ENCODE assay signal across 8 cellular contexts in genomic region chr16:84616515-84616914, GRCh38. TPM values are rescaled to one million over a fixed set of nuclear protein-coding genes. Genes with fewer than 3 reads are reported as not detected.
DNase-seq lines count a peak whose midpoint lies in the region; ATAC-seq, FAIRE-seq and TF ChIP-seq lines count a peak whose summit lies in the region.

No MANE protein-coding gene starts in this region.

- peaks cover 44% of the 10 kb centered on the region for H3K36me3 Mint-ChIP-seq in CD4-positive, alpha-beta T cell (ENCODE audit: low read depth)

- peak overlapping the region; percentile 82 for H3K27ac Mint-ChIP-seq in CD4-positive, alpha-beta T cell

- peaks cover 60% of the 10 kb centered on the region for H3K79me2 ChIP-seq in GM12878 (ENCODE audit: control insufficient read depth, insufficient read depth, low read length)

- H3K27ac ChIP-seq in CD4-positive, alpha-beta T cell (ENCODE audit: low read depth, low read length) = peak overlapping the region; percentile 57
- H3K27ac ChIP-seq in GM12878 (ENCODE audit: control insufficient read depth, insufficient read depth) (peak overlapping the region; percentile 78), mesodermal cell (ENCODE audit: low read depth, low read length, severe bottlenecking) (no peak overlapping the region)

- H3K9ac ChIP-seq in GM12878 (ENCODE audit: control insufficient read depth, insufficient read depth, low read length) = peak overlapping the region; percentile 84

- no peak overlapping the region for H2AFZ ChIP-seq in GM12878 (ENCODE audit: control insufficient read depth, low read depth, low read length)

- no peak for FAIRE-seq in GM12878 (lab: Jason Lieb, UNC)
- no peak for FAIRE-seq in H54 (lab: Jason Lieb, UNC)

- peaks cover 9% of the 10 kb centered on the region for H4K20me1 ChIP-seq in GM12878 (ENCODE audit: control insufficient read depth, insufficient read depth)

- in situ Hi-C loops in GM12878 (cut with MboI) = loop anchor here (25.0 kb wide), 1 partner anchor 946 kb away; no protein-coding TSS in a partner anchor

- no peak for TF ChIP-seq EP300 in GM12878 (IDR thresholded peaks at IDR 0.05; ENCODE audit: borderline replicate concordance in 1 of 2, control insufficient read depth in 1 of 2, low read depth in 2 of 2, low read length in 2 of 2)

- RAD21 ChIA-PET in GM12878 (lab: Charles Lee; ENCODE audit: unreplicated experiment) = interaction anchor here (1.0 to 11.3 kb wide), 8 partner anchors 14 to 110 kb away, joined by 3 to 224 read pairs (median 6); no protein-coding TSS in a partner anchor

- no peaks in the 10 kb centered on the region for H3K27me3 Mint-ChIP-seq in CD4-positive, alpha-beta T cell

- H3K27me3 ChIP-seq in CD4-positive, alpha-beta T cell (ENCODE audit: control insufficient read depth, insufficient read depth, low read length) = no peaks in the 10 kb centered on the region
- H3K27me3 ChIP-seq in GM12878 (replicated peaks in 1 of 2; ENCODE audit: control insufficient read depth in 2 of 2, insufficient read depth in 2 of 2, low read length in 1 of 2) = no peaks in the 10 kb centered on the region

- peak overlapping the region; percentile 89 for H3K4me3 Mint-ChIP-seq in CD4-positive, alpha-beta T cell

- no peak for TF ChIP-seq RAD21 in GM12878 (IDR thresholded peaks at IDR 0.05; ENCODE audit: insufficient read depth, low read depth, low read length)

- intact Hi-C loops in CD4-positive, alpha-beta T cell (cut with DNase I, micrococcal nuclease) = loop anchor here (1.0 to 5.0 kb wide), 3 partner anchors 8 to 34 kb away; no protein-coding TSS in a partner anchor
- intact Hi-C loops in GM12878 (cut with micrococcal nuclease; ENCODE audit: unreplicated experiment) = loop anchor here (2.0 kb wide), 1 partner anchor 102 kb away; no protein-coding TSS in a partner anchor

- H3K4me2 ChIP-seq in GM12878 (ENCODE audit: control insufficient read depth, insufficient read depth) = peak overlapping the region; percentile 92

- POLR2A ChIA-PET in CD4-positive, alpha-beta T cell (lab: Charles Lee) = interaction anchor here (0.6 to 6.0 kb wide), 14 partner anchors 8 to 113 kb away, joined by 3 to 135 read pairs (median 4); no protein-coding TSS in a partner anchor
- POLR2A ChIA-PET in GM12878 (lab: Charles Lee) = interaction anchor here (1.0 to 10.6 kb wide), 7 partner anchors 16 to 113 kb away, joined by 4 to 214 read pairs (median 5); no protein-coding TSS in a partner anchor

- CTCF ChIA-PET in CD4-positive, alpha-beta T cell (lab: Charles Lee) = interaction anchor here (1.4 to 2.0 kb wide), 3 partner anchors 14 to 106 kb away, joined by 5 to 8 read pairs (median 5); no protein-coding TSS in a partner anchor
- CTCF ChIA-PET in GM12878 (lab: Yijun Ruan, JAX) = interaction anchor here (0.9 to 2.7 kb wide), 11 partner anchors 8 to 110 kb away, joined by 3 to 17 read pairs (median 7); no protein-coding TSS in a partner anchor

- H3K4me1 Mint-ChIP-seq in CD4-positive, alpha-beta T cell (ENCODE audit: low read depth) = peaks cover 51% of the 10 kb centered on the region

- H3K9me3 Mint-ChIP-seq in CD4-positive, alpha-beta T cell = no peaks in the 10 kb centered on the region

- TF ChIP-seq CTCF in CD4-positive, alpha-beta T cell (IDR thresholded peaks at IDR 0.05) = no peak
- no peak for TF ChIP-seq CTCF in GM12878 (IDR thresholded peaks at IDR 0.05 in 2 of 3, conservative IDR thresholded peaks at IDR 0.05 in 1 of 3; ENCODE audit: control insufficient read depth in 2 of 3, extremely low read depth in 1 of 3, insufficient read depth in 1 of 3, low read depth in 3 of 3, low read length in 3 of 3)

- no TSS peak for BruUV-seq in GM12878 (replicated peaks; lab: Mats Ljungman, UMichigan)

- H3K36me3 ChIP-seq in GM12878 (ENCODE audit: control insufficient read depth in 2 of 2, insufficient read depth in 2 of 2, low read length in 1 of 2) (peaks cover 12 to 19% of the 10 kb centered on the region in 2 experiments), mesodermal cell (ENCODE audit: control insufficient read depth, insufficient read depth, low read length) (peaks cover 42% of the 10 kb centered on the region)

- no peaks in the 10 kb centered on the region for H3K9me3 ChIP-seq in CD4-positive, alpha-beta T cell (ENCODE audit: control insufficient read depth, low read length)
- H3K9me3 ChIP-seq in GM12878 (replicated peaks; ENCODE audit: control insufficient read depth, insufficient read depth, low read length) (no peaks in the 10 kb centered on the region; the same call in 2 of the 3 replicates), mesodermal cell (ENCODE audit: control insufficient read depth, low read length) (no peaks in the 10 kb centered on the region)

- peak overlapping the region; percentile 70 for H3K4me3 ChIP-seq in Jurkat, Clone E6-1 (ENCODE audit: low read length)
- H3K4me3 ChIP-seq in GM12878 (peak overlapping the region; percentile 99), mesodermal cell (ENCODE audit: extremely low read depth, insufficient read depth, low read length, poor library complexity, severe bottlenecking) (peak overlapping the region; percentile 81)

- WGBS in GM12878 (ENCODE audit: insufficient coverage, insufficient replicate concordance, low lambda C conversion rate, missing lambda C conversion rate) = 2% methylated on average over 13 of the region's 13 CpGs
- 19 to 30% methylated on average over 9 to 13 of the region's 13 CpGs for WGBS in mesodermal cell (ENCODE audit: insufficient coverage in 2 of 2), 2 experiments

- ATAC-seq in CD4-positive, alpha-beta T cell (ENCODE audit: poor library complexity) = peak; percentile 26
- peak; percentile 35 for ATAC-seq in GM12878
- ATAC-seq in HG02884 (IDR thresholded peaks at IDR 0.05; ENCODE audit: unreplicated experiment) = no peak
- no peak for ATAC-seq in GM18520 (IDR thresholded peaks at IDR 0.05; ENCODE audit: unreplicated experiment)

- DNase-seq in CD4-positive, alpha-beta T cell = no peak
- DNase-seq in Jurkat, Clone E6-1 (ENCODE audit: low read depth, low spot score) = peak; percentile 48
- DNase-seq in GM12878 (ENCODE audit: low read depth, low spot score) (no peak), COR-L47 (lab: John Stamatoyannopoulos, UW) (no peak), H54 (ENCODE audit: insufficient read length, low spot score) (no peak)

- H3K4me1 ChIP-seq in GM12878 (ENCODE audit: control insufficient read depth, insufficient read depth, low read length) = peaks cover 40% of the 10 kb centered on the region
- H3K4me1 ChIP-seq in mesodermal cell (ENCODE audit: control insufficient read depth, insufficient read depth, low read length, poor library complexity, severe bottlenecking) = peaks cover 34% of the 10 kb centered on the region

- SMC1A ChIA-PET in GM12878 (lab: Charles Lee; ENCODE audit: uncharacterized antibody, unreplicated experiment) = interaction anchor here (0.8 to 14.0 kb wide), 11 partner anchors 14 to 111 kb away, joined by 3 to 229 read pairs (median 4); no protein-coding TSS in a partner anchor

- TF ChIP-seq POLR2A in GM12878 (IDR thresholded peaks at IDR 0.05; ENCODE audit: low read depth, low read length) (no peak), H54 (IDR thresholded peaks at IDR 0.05; ENCODE audit: low read depth, low read length) (no peak)

RNA-seq across cellular contexts. Expression of gene COTL1, which starts 1.4 kb away (rescaled TPM):
- total RNA-seq in CD4-positive, alpha-beta T cell = 100 to 1,000 TPM; 179 to 181 TPM
- polyA plus RNA-seq in Jurkat, Clone E6-1 (2012; ENCODE audit: insufficient read depth, insufficient read length) = 349 TPM
- 94.3 and 106 TPM in 2 replicates for total RNA-seq in GM12878 (2013; cell fraction: nucleolus; rRNA removed)
- 417 and 464 TPM in 2 replicates for total RNA-seq in GM12878 (2014; rRNA removed)
- 241 and 279 TPM in 2 replicates for total RNA-seq in GM12878 (2014; rRNA removed; fragmentation: Illumina TruSeq; extraction: Trizol)
- 675 and 688 TPM in 2 replicates for total RNA-seq in GM12878 (2021)
- polyA plus RNA-seq in GM12878 (2011; ENCODE audit: low read depth) = 255 TPM
- 136 and 205 TPM in 2 replicates for polyA plus RNA-seq in GM12878 (2011; rRNA removed)
- 261 and 288 TPM in 2 replicates for polyA plus RNA-seq in GM12878 (2011; cell fraction: cytosol; rRNA removed)
- polyA plus RNA-seq in GM12878 (2011; cell fraction: nucleus; rRNA removed) = 174 and 206 TPM in 2 replicates
- 331 and 436 TPM in 2 replicates for polyA plus RNA-seq in GM12878 (2012)
- 257 and 493 TPM in 2 replicates for polyA plus RNA-seq in GM12878 (2014; fragmentation: Illumina TruSeq; extraction: Trizol)
- 100 to 1,000 TPM; 140 to 235 TPM for polyA plus RNA-seq in GM12878 (2014; fragmentation: Nextera tagmentation; extraction: Ambion mirVana)
- 382 and 423 TPM in 2 replicates for polyA plus RNA-seq in GM12878 (2014; rRNA removed)
- polyA plus RNA-seq in GM12878 (2016; fragmentation: Nextera tagmentation; extraction: Ambion mirVana) = 100 to 1,000 TPM; 146 to 894 TPM
- 103 and 174 TPM in 2 replicates for polyA minus RNA-seq in GM12878 (2011; rRNA and poly(A)+ RNA removed)
- 77.1 and 81.1 TPM in 2 replicates for polyA minus RNA-seq in GM12878 (2011; cell fraction: cytosol; rRNA and poly(A)+ RNA removed)
- polyA minus RNA-seq in GM12878 (2011; cell fraction: nucleus; rRNA and poly(A)+ RNA removed) = 78.5 and 132 TPM in 2 replicates
- polyA plus RNA-seq in mesodermal cell (2013, experiment 1 of 2) = 247 TPM
- 194 TPM for polyA plus RNA-seq in mesodermal cell (2013, experiment 2 of 2)

RNA-seq across cellular contexts. Expression of gene KLHL36, which starts 31.8 kb away (rescaled TPM):
- 10 to 100 TPM; 76.6 to 78.6 TPM for total RNA-seq in CD4-positive, alpha-beta T cell
- polyA plus RNA-seq in Jurkat, Clone E6-1 (2012; ENCODE audit: insufficient read depth, insufficient read length) = 11.5 TPM
- total RNA-seq in GM12878 (2013; cell fraction: nucleolus; rRNA removed) = 89.6 and 93.8 TPM in 2 replicates
- 36.4 and 38.2 TPM in 2 replicates for total RNA-seq in GM12878 (2014; rRNA removed)
- total RNA-seq in GM12878 (2014; rRNA removed; fragmentation: Illumina TruSeq; extraction: Trizol) = 16.2 and 16.7 TPM in 2 replicates
- 45.3 and 45.4 TPM in 2 replicates for total RNA-seq in GM12878 (2021)
- 12.7 TPM for polyA plus RNA-seq in GM12878 (2011; ENCODE audit: low read depth)
- 19.6 and 26.4 TPM in 2 replicates for polyA plus RNA-seq in GM12878 (2011; rRNA removed)
- polyA plus RNA-seq in GM12878 (2011; cell fraction: cytosol; rRNA removed) = 30.1 and 37.2 TPM in 2 replicates
- polyA plus RNA-seq in GM12878 (2011; cell fraction: nucleus; rRNA removed) = 76.3 and 77.8 TPM in 2 replicates
- polyA plus RNA-seq in GM12878 (2012) = 28.5 and 29.3 TPM in 2 replicates
- 14.1 and 14.3 TPM in 2 replicates for polyA plus RNA-seq in GM12878 (2014; fragmentation: Illumina TruSeq; extraction: Trizol)
- 1 to 10 TPM; 2.6 to 2.7 TPM for polyA plus RNA-seq in GM12878 (2014; fragmentation: Nextera tagmentation; extraction: Ambion mirVana)
- 35.0 and 37.5 TPM in 2 replicates for polyA plus RNA-seq in GM12878 (2014; rRNA removed)
- polyA plus RNA-seq in GM12878 (2016; fragmentation: Nextera tagmentation; extraction: Ambion mirVana) = 10 to 100 TPM; 12.9 to 16.8 TPM
- polyA minus RNA-seq in GM12878 (2011; rRNA and poly(A)+ RNA removed) = 40.7 and 65.6 TPM in 2 replicates
- 17.5 and 25.8 TPM in 2 replicates for polyA minus RNA-seq in GM12878 (2011; cell fraction: cytosol; rRNA and poly(A)+ RNA removed)
- polyA minus RNA-seq in GM12878 (2011; cell fraction: nucleus; rRNA and poly(A)+ RNA removed) = 26.0 and 37.4 TPM in 2 replicates
- polyA plus RNA-seq in mesodermal cell (2013, experiment 1 of 2) = 20.6 TPM
- 17.8 TPM for polyA plus RNA-seq in mesodermal cell (2013, experiment 2 of 2)

Comparison
In these comparisons a context has a peak if more than half of its experiments do, and no peak if none do; other contexts are left out.
1. ATAC-seq: peak in CD4-positive, alpha-beta T cell (single experiment) and GM12878 (single experiment); none in HG02884 (single experiment) and GM18520 (single experiment).
2. Peak in every context shown above with its lines, with median percentiles within 50 percentile points of each other: H3K4me3 ChIP-seq.